Comparison of ENCODE assay signal across 1 cellular context in the genomic region with DNA sequence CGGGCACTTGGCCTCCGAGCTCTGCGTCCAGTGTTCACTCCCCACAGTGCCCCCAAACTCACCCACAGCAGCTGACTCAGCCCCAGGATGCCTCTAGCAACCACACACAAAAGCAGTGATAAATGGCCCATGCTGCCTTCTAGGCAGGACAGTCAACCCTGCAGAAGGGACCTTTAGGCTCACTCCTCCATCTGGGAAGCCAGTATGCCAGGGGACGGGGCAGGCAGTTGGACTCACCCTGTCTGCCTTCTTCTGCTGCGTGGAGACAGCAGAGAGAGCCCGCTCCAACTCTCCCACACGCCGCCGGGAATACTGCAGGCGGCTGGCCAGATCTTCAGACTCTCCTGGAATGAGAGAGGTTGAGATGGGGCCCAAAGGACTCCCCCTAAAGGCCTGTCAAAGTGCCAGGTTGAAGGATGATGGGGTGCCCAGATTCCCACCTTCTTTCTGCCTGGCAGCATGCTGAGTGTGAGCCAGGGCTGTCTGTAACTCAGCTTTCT.
TF ChIP-seq lines count a peak whose summit lies in the region.

No MANE protein-coding gene starts in this region.

TF ChIP-seq in K562, 482 proteins besides CTCF, POLR2A, EP300 and RAD21:
- TF ChIP-seq, protein P1, sequence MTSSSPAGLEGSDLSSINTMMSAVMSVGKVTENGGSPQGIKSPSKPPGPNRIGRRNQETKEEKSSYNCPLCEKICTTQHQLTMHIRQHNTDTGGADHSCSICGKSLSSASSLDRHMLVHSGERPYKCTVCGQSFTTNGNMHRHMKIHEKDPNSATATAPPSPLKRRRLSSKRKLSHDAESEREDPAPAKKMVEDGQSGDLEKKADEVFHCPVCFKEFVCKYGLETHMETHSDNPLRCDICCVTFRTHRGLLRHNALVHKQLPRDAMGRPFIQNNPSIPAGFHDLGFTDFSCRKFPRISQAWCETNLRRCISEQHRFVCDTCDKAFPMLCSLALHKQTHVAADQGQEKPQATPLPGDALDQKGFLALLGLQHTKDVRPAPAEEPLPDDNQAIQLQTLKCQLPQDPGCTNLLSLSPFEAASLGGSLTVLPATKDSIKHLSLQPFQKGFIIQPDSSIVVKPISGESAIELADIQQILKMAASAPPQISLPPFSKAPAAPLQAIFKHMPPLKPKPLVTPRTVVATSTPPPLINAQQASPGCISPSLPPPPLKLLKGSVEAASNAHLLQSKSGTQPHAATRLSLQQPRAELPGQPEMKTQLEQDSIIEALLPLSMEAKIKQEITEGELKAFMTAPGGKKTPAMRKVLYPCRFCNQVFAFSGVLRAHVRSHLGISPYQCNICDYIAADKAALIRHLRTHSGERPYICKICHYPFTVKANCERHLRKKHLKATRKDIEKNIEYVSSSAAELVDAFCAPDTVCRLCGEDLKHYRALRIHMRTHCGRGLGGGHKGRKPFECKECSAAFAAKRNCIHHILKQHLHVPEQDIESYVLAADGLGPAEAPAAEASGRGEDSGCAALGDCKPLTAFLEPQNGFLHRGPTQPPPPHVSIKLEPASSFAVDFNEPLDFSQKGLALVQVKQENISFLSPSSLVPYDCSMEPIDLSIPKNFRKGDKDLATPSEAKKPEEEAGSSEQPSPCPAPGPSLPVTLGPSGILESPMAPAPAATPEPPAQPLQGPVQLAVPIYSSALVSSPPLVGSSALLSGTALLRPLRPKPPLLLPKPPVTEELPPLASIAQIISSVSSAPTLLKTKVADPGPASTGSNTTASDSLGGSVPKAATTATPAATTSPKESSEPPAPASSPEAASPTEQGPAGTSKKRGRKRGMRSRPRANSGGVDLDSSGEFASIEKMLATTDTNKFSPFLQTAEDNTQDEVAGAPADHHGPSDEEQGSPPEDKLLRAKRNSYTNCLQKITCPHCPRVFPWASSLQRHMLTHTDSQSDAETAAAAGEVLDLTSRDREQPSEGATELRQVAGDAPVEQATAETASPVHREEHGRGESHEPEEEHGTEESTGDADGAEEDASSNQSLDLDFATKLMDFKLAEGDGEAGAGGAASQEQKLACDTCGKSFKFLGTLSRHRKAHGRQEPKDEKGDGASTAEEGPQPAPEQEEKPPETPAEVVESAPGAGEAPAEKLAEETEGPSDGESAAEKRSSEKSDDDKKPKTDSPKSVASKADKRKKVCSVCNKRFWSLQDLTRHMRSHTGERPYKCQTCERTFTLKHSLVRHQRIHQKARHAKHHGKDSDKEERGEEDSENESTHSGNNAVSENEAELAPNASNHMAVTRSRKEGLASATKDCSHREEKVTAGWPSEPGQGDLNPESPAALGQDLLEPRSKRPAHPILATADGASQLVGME (CRISPR knock-in tag; IDR thresholded peaks at IDR 0.05), result 0 out of 2 replicates have a peak, but pooled peaks have one; percentile 50
- TF ChIP-seq CBFA2T3 (IDR thresholded peaks at IDR 0.05), result no peak
- peak; percentile 36; the same call in 1 of the 2 replicates for TF ChIP-seq RBFOX2 (IDR thresholded peaks at IDR 0.05; ENCODE audit: low read depth, low read length)
- no peak for TF ChIP-seq KDM5B (IDR thresholded peaks at IDR 0.05; ENCODE audit: insufficient replicate concordance, low read depth, low read length)
- no peak for TF ChIP-seq KLF6 (CRISPR knock-in tag; IDR thresholded peaks at IDR 0.05; ENCODE audit: borderline replicate concordance)
- no peak for TF ChIP-seq CBFB (CRISPR knock-in tag; IDR thresholded peaks at IDR 0.05)
- TF ChIP-seq GTF2F1 (IDR thresholded peaks at IDR 0.05; ENCODE audit: low read depth, low read length), result no peak
- TF ChIP-seq, protein P2, sequence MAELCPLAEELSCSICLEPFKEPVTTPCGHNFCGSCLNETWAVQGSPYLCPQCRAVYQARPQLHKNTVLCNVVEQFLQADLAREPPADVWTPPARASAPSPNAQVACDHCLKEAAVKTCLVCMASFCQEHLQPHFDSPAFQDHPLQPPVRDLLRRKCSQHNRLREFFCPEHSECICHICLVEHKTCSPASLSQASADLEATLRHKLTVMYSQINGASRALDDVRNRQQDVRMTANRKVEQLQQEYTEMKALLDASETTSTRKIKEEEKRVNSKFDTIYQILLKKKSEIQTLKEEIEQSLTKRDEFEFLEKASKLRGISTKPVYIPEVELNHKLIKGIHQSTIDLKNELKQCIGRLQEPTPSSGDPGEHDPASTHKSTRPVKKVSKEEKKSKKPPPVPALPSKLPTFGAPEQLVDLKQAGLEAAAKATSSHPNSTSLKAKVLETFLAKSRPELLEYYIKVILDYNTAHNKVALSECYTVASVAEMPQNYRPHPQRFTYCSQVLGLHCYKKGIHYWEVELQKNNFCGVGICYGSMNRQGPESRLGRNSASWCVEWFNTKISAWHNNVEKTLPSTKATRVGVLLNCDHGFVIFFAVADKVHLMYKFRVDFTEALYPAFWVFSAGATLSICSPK (IDR thresholded peaks at IDR 0.05; ENCODE audit: borderline replicate concordance), result no peak
- no peak for TF ChIP-seq SNIP1 (IDR thresholded peaks at IDR 0.05; ENCODE audit: low read depth)
- TF ChIP-seq, protein P3, sequence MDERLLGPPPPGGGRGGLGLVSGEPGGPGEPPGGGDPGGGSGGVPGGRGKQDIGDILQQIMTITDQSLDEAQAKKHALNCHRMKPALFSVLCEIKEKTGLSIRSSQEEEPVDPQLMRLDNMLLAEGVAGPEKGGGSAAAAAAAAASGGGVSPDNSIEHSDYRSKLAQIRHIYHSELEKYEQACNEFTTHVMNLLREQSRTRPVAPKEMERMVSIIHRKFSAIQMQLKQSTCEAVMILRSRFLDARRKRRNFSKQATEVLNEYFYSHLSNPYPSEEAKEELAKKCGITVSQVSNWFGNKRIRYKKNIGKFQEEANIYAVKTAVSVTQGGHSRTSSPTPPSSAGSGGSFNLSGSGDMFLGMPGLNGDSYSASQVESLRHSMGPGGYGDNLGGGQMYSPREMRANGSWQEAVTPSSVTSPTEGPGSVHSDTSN (CRISPR knock-in tag; IDR thresholded peaks at IDR 0.05; ENCODE audit: low read depth), result 0 out of 2 replicates have a peak, but pooled peaks have one; percentile 28
- TF ChIP-seq, protein P3 (tag; conservative IDR thresholded peaks at IDR 0.05; ENCODE audit: low read depth), result no peak
- 0 out of 2 replicates have a peak, but pooled peaks have one; percentile 28 for TF ChIP-seq PRMT5 (CRISPR knock-in tag; IDR thresholded peaks at IDR 0.05)
- TF ChIP-seq ETV1 (tag; conservative IDR thresholded peaks at IDR 0.05; ENCODE audit: low read depth), result no peak
- no peak for TF ChIP-seq ZNF76 (CRISPR knock-in tag; IDR thresholded peaks at IDR 0.05; ENCODE audit: borderline replicate concordance)
- no peak for TF ChIP-seq POLR2G (IDR thresholded peaks at IDR 0.05; ENCODE audit: low read depth, low read length)
- TF ChIP-seq, protein P4, sequence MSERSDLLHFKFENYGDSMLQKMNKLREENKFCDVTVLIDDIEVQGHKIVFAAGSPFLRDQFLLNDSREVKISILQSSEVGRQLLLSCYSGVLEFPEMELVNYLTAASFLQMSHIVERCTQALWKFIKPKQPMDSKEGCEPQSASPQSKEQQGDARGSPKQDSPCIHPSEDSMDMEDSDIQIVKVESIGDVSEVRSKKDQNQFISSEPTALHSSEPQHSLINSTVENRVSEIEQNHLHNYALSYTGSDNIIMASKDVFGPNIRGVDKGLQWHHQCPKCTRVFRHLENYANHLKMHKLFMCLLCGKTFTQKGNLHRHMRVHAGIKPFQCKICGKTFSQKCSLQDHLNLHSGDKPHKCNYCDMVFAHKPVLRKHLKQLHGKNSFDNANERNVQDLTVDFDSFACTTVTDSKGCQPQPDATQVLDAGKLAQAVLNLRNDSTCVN (CRISPR knock-in tag; IDR thresholded peaks at IDR 0.05), result no peak
- TF ChIP-seq ZNF282 (CRISPR knock-in tag; IDR thresholded peaks at IDR 0.05), result 0 out of 2 replicates have a peak, but pooled peaks have one; percentile 41
- no peak for TF ChIP-seq ZNF133 (CRISPR knock-in tag; IDR thresholded peaks at IDR 0.05)
- no peak for TF ChIP-seq ZNF347 (CRISPR knock-in tag; IDR thresholded peaks at IDR 0.05; ENCODE audit: low read depth)
- TF ChIP-seq NR2C1 (IDR thresholded peaks at IDR 0.05), result no peak
- no peak for TF ChIP-seq NR2C1 (tag; IDR thresholded peaks at IDR 0.05)
